In the genomic region with DNA sequence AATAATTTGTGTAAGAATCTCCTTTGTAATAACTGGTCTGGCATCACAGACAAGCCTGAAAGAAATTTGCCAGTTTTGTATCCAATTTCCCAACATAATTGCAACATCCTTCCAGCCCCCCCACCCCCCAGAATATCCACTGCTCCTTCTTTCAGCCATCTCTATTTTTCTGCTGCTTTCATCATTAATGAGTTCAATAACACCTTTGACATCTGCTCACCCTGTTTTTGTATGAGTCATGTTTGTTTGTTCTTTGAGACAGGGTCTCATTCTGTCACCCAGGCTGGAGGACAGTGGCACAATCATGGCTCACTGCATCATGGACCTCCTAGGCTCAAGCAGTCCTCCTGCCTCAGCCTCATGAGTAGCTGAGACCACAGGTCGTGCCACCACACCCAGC, we compare ENCODE assay signal across 20 cellular contexts. TPM values are rescaled to one million over a fixed set of nuclear protein-coding genes. Genes with fewer than 3 reads are reported as not detected.
DNase-seq lines count a peak whose midpoint lies in the region; ATAC-seq and TF ChIP-seq lines count a peak whose summit lies in the region.
"Had no signal": no experiment of that assay in that cellular context is flagged by ENCODE, and none has a peak within 500 bp of the region (broad histone marks: within the 10 kb centered on the region; RNA-seq: fewer than 3 reads in every experiment).

No MANE protein-coding gene starts in this region.

- WGBS in heart right ventricle, 2 donors: 96 to 100% methylated on average over 1 of the region's 1 CpG

- intact Hi-C loops in left ventricle myocardium superior (cut with micrococcal nuclease) (no loop called here), heart right ventricle (cut with DNase I) (loop anchor here in 5 of 10 donors (5.0 to 10.0 kb wide), 4 partner anchors 38 to 108 kb away; no protein-coding TSS in a partner anchor)

- TF ChIP-seq CTCF in heart right ventricle (IDR thresholded peaks at IDR 0.05): no peak
- TF ChIP-seq CTCF in endothelial cell (IDR thresholded peaks at IDR 0.05; ENCODE audit: unreplicated experiment): no peak

- H3K9me3 ChIP-seq in heart right ventricle (no peaks in the 10 kb centered on the region), SJSA1 (replicated peaks) (no peaks in the 10 kb centered on the region)
- H3K9me3 ChIP-seq: BLaER1 treated with 17β-estradiol and CSF1 and Interleukin-3, amounts not matched to agents 10 nM and 100 nM; MG63 had no signal

- H3K27me3 Mint-ChIP-seq in endothelial cell (ENCODE audit: unreplicated experiment): no peaks in the 10 kb centered on the region
- H3K27me3 Mint-ChIP-seq: CD4-positive, alpha-beta T cell had no signal

- ATAC-seq in left ventricle myocardium superior (no peak), heart right ventricle (no peak)
- no peak for ATAC-seq in activated CD4-positive, CD25-positive, alpha-beta regulatory T cell treated with anti-CD3 and anti-CD28 coated beads, Interleukin-2, amount 50 U/mL, for 24 hours
- ATAC-seq: GM12878 had no signal

- H3K4me1 ChIP-seq in heart right ventricle (peaks cover 0 to 3% (median 0%) of the 10 kb centered on the region in 9 donors), SJSA1 (replicated peaks) (peaks cover 29% of the 10 kb centered on the region)

- peak; percentile 11 for DNase-seq in left ventricle myocardium superior
- DNase-seq in heart right ventricle: no peak
- no peak for DNase-seq in SJSA1 (ENCODE audit: low read depth in 1 of 2, low spot score in 2 of 2)
- DNase-seq in endothelial cell (ENCODE audit: low spot score): no peak
- DNase-seq in NCI-H510A treated with DMSO at 0.1 percent for 48 hours (lab: John Stamatoyannopoulos, UW): no peak
- no peak for DNase-seq in SIG-M5 (lab: John Stamatoyannopoulos, UW)
- DNase-seq: AML-193; CD4-positive, alpha-beta T cell; KG1; MG63; NCI-H1105 treated with DMSO at 0.1 percent for 48 hours; NCI-H146; NCI-H2029 treated with DMSO at 0.1 percent for 48 hours; NCI-H446 treated with DMSO at 0.1 percent for 48 hours; NCI-H526 treated with DMSO at 0.1 percent for 48 hours; Right ventricle myocardium superior; RPMI8226 had no signal

- no peaks in the 10 kb centered on the region for H3K4me1 Mint-ChIP-seq in endothelial cell (ENCODE audit: unreplicated experiment)

- H3K27ac ChIP-seq in heart right ventricle (no peak overlapping the region), SJSA1 (peak overlapping the region; percentile 9; the same call in 1 of the 2 replicates)
- H3K27ac ChIP-seq: BLaER1 treated with 17β-estradiol and CSF1 and Interleukin-3, amounts not matched to agents 10 nM and 100 nM had no signal

- H3K36me3 Mint-ChIP-seq in endothelial cell (ENCODE audit: low read depth, unreplicated experiment): no peaks in the 10 kb centered on the region

- H3K27me3 ChIP-seq in heart right ventricle (no peaks in the 10 kb centered on the region), SJSA1 (replicated peaks) (no peaks in the 10 kb centered on the region)
- H3K27me3 ChIP-seq: BLaER1 treated with 17β-estradiol and CSF1 and Interleukin-3, amounts not matched to agents 10 nM and 100 nM; MG63 had no signal

- H3K9me3 Mint-ChIP-seq in endothelial cell (ENCODE audit: unreplicated experiment): no peaks in the 10 kb centered on the region
- H3K9me3 Mint-ChIP-seq: CD4-positive, alpha-beta T cell had no signal

- H3K27ac Mint-ChIP-seq in endothelial cell (ENCODE audit: unreplicated experiment): peak overlapping the region; percentile 17
- H3K27ac Mint-ChIP-seq: CD4-positive, alpha-beta T cell had no signal

- H3K36me3 ChIP-seq in heart right ventricle: no peaks in the 10 kb centered on the region
- no peaks in the 10 kb centered on the region for H3K36me3 ChIP-seq in SJSA1
- H3K36me3 ChIP-seq: BLaER1 treated with 17β-estradiol and CSF1 and Interleukin-3, amounts not matched to agents 10 nM and 100 nM; MG63 had no signal

- H3K4me3 Mint-ChIP-seq in endothelial cell (ENCODE audit: unreplicated experiment): no peak overlapping the region
- H3K4me3 Mint-ChIP-seq: CD4-positive, alpha-beta T cell had no signal

- H3K4me3 ChIP-seq in heart right ventricle: no peak overlapping the region
- no peak overlapping the region for H3K4me3 ChIP-seq in SJSA1
- H3K4me3 ChIP-seq: BLaER1 treated with 17β-estradiol and CSF1 and Interleukin-3, amounts not matched to agents 10 nM and 100 nM; GM12878; MG63 had no signal

RNA-seq across cellular contexts. Expression of a gene that starts 6.9 kb away (rescaled TPM):
- total RNA-seq in left ventricle myocardium superior (22.1 TPM), heart right ventricle (10 to 100 TPM; 19.5 to 32.8 (median 26.1) TPM), endothelial cell (ENCODE audit: unreplicated experiment) (56.7 TPM)
- polyA plus RNA-seq in heart right ventricle: 10 to 100 TPM in 1 of 2 donors, 1 to 10 TPM in 1; 4.5 to 13.8 TPM
- total RNA-seq in SJSA1 (2014; rRNA removed; shearing (Covaris generic)): 6.8 and 11.1 TPM in 2 replicates

RNA-seq across cellular contexts. Expression of a gene that starts 10.2 kb away (rescaled TPM):
- total RNA-seq in left ventricle myocardium superior: 41.9 TPM
- total RNA-seq in heart right ventricle: 10 to 100 TPM; 32.5 to 53.3 (median 45.5) TPM
- 10 to 100 TPM; 11.9 to 60.2 TPM for polyA plus RNA-seq in heart right ventricle
- total RNA-seq in SJSA1 (2014; rRNA removed; shearing (Covaris generic)): 321 and 324 TPM in 2 replicates
- total RNA-seq in endothelial cell (ENCODE audit: unreplicated experiment): 134 TPM
